ENCODE assay signal across 8 cellular contexts in genomic region chr19:58553799-58554493, GRCh38. TPM values are rescaled to one million over a fixed set of nuclear protein-coding genes. Genes with fewer than 3 reads are reported as not detected.
DNase-seq lines count a peak whose midpoint lies in the region; ATAC-seq and TF ChIP-seq lines count a peak whose summit lies in the region.

No MANE protein-coding gene starts in this region.

- intact Hi-C loops in naive thymus-derived CD4-positive, alpha-beta T cell (cut with micrococcal nuclease): no loop called here

- H3K4me3 ChIP-seq in AG04450 (ENCODE audit: low read depth, low read length) (peak overlapping the region; percentile 87), MG63 (peak overlapping the region; percentile 58), coronary artery (peak overlapping the region; percentile 86)
- H3K4me3 ChIP-seq in naive thymus-derived CD4-positive, alpha-beta T cell (ENCODE audit: low read length): peak overlapping the region; percentile 91

- peaks cover 0 to 4% (median 0%) of the 10 kb centered on the region in 11 donors for H3K9me3 Mint-ChIP-seq in naive thymus-derived CD4-positive, alpha-beta T cell

- H3K4me1 ChIP-seq in naive thymus-derived CD4-positive, alpha-beta T cell (ENCODE audit: control insufficient read depth in 2 of 2, insufficient read depth in 2 of 2, low read length in 2 of 2): peaks cover 28 to 34% of the 10 kb centered on the region in 2 donors

- no peaks in the 10 kb centered on the region for H3K27me3 Mint-ChIP-seq in naive thymus-derived CD4-positive, alpha-beta T cell

- peaks cover 24 to 57% (median 51%) of the 10 kb centered on the region in 7 donors for H3K4me1 Mint-ChIP-seq in naive thymus-derived CD4-positive, alpha-beta T cell

- CTCF ChIA-PET in AG04450 (lab: Charles Lee): interaction anchor here (1.5 to 3.4 kb wide), 2 partner anchors 27 to 34 kb away, joined by 5 to 18 read pairs; partner anchors contain the start of gene ZBTB45
- CTCF ChIA-PET in naive thymus-derived CD4-positive, alpha-beta T cell (lab: Charles Lee): interaction anchor here (1.7 to 2.1 kb wide), 2 partner anchors 26 to 33 kb away, joined by 12 to 13 read pairs; partner anchors contain the start of gene ZBTB45

- peaks cover 80% of the 10 kb centered on the region for H3K36me3 ChIP-seq in MG63
- peaks cover 5 to 52% (median 20%) of the 10 kb centered on the region in 3 experiments for H3K36me3 ChIP-seq in naive thymus-derived CD4-positive, alpha-beta T cell (ENCODE audit: control insufficient read depth in 2 of 3, insufficient read depth in 3 of 3, low read length in 3 of 3)

- peak overlapping the region; percentile 93 to 100 (median 98) for H3K27ac Mint-ChIP-seq in naive thymus-derived CD4-positive, alpha-beta T cell

- peaks cover 8 to 47% (median 23%) of the 10 kb centered on the region in 5 donors for H3K36me3 Mint-ChIP-seq in naive thymus-derived CD4-positive, alpha-beta T cell

- DNase-seq in AG04450 (ENCODE audit: low read depth, low spot score) (no peak), MG63 (no peak), coronary artery (ENCODE audit: low spot score) (peak; percentile 75), GF-D8 (lab: John Stamatoyannopoulos, UW) (no peak)
- no peak for DNase-seq in naive thymus-derived CD4-positive, alpha-beta T cell
- DNase-seq in stimulated activated naive CD4-positive, alpha-beta T cell treated with Interleukin-2 at 50 U/mL for 16 hours (lab: John Stamatoyannopoulos, UW): no peak

- H3K4me3 Mint-ChIP-seq in naive thymus-derived CD4-positive, alpha-beta T cell: peak overlapping the region; percentile 93 to 100 (median 96)

- no peak for ATAC-seq in naive thymus-derived CD4-positive, alpha-beta T cell
- ATAC-seq in GM19328 (IDR thresholded peaks at IDR 0.05; ENCODE audit: unreplicated experiment): no peak
- ATAC-seq in HG03045 (IDR thresholded peaks at IDR 0.05; ENCODE audit: unreplicated experiment): no peak

- peak overlapping the region; percentile 91 for H3K27ac ChIP-seq in AG04450 (ENCODE audit: low read depth, low read length)
- peak overlapping the region; percentile 94 to 95 for H3K27ac ChIP-seq in coronary artery
- peak overlapping the region; percentile 97 for H3K27ac ChIP-seq in naive thymus-derived CD4-positive, alpha-beta T cell (ENCODE audit: low read depth, low read length)

- TF ChIP-seq CTCF in AG04450 (IDR thresholded peaks at IDR 0.05; ENCODE audit: low read depth, low read length) (no peak), coronary artery (IDR thresholded peaks at IDR 0.05) (no peak)

- H3K27me3 ChIP-seq in AG04450 (ENCODE audit: control insufficient read depth, insufficient read depth, low read length) (no peaks in the 10 kb centered on the region), MG63 (no peaks in the 10 kb centered on the region)
- no peaks in the 10 kb centered on the region for H3K27me3 ChIP-seq in naive thymus-derived CD4-positive, alpha-beta T cell (ENCODE audit: control insufficient read depth in 2 of 2, insufficient read depth in 2 of 2, low read length in 2 of 2)

- POLR2A ChIA-PET in AG04450 (lab: Yijun Ruan, JAX): interaction anchor here (0.8 to 3.8 kb wide), 6 partner anchors 8 to 197 kb away, joined by 3 to 47 read pairs (median 7); partner anchors contain the start of genes TRIM28 and ZBTB45
- POLR2A ChIA-PET in naive thymus-derived CD4-positive, alpha-beta T cell (lab: Charles Lee): interaction anchor here (0.8 to 3.3 kb wide), 11 partner anchors 8 to 552 kb away, joined by 3 to 85 read pairs (median 8); partner anchors contain the start of genes MZF1, TRIM28, ZBTB45 and ZNF274

- no peaks in the 10 kb centered on the region; the same call in 1 of the 2 replicates for H3K9me3 ChIP-seq in AG04450 (ENCODE audit: control insufficient read depth, insufficient read depth, low read length)
- no peaks in the 10 kb centered on the region for H3K9me3 ChIP-seq in MG63
- H3K9me3 ChIP-seq in naive thymus-derived CD4-positive, alpha-beta T cell (ENCODE audit: control insufficient read depth in 2 of 3, low read length in 3 of 3): no peaks in the 10 kb centered on the region

RNA-seq across cellular contexts. Expression of gene CHMP2A, which starts 1.0 kb away (rescaled TPM):
- 173 and 181 TPM in 2 replicates for polyA plus RNA-seq in AG04450 (2011; rRNA removed)
- polyA minus RNA-seq in AG04450 (2011; rRNA and poly(A)+ RNA removed): 153 and 170 TPM in 2 replicates
- total RNA-seq in MG63 (2014; rRNA removed; shearing (Covaris generic); ENCODE audit: low replicate concordance): 50.3 and 58.8 TPM in 2 replicates
- total RNA-seq in naive thymus-derived CD4-positive, alpha-beta T cell: 100 to 1,000 TPM in 1 of 5 experiments, 10 to 100 TPM in 4; 64.3 to 131 (median 71.2) TPM
- 100 to 1,000 TPM; 167 to 193 TPM for polyA plus RNA-seq in naive thymus-derived CD4-positive, alpha-beta T cell

RNA-seq across cellular contexts. Expression of gene UBE2M, which starts 4.5 kb away (rescaled TPM):
- 82.5 and 85.1 TPM in 2 replicates for polyA plus RNA-seq in AG04450 (2011; rRNA removed)
- 95.3 and 100 TPM in 2 replicates for polyA minus RNA-seq in AG04450 (2011; rRNA and poly(A)+ RNA removed)
- total RNA-seq in MG63 (2014; rRNA removed; shearing (Covaris generic); ENCODE audit: low replicate concordance): 132 and 239 TPM in 2 replicates
- 10 to 100 TPM; 37.1 to 92.1 (median 55.8) TPM for total RNA-seq in naive thymus-derived CD4-positive, alpha-beta T cell
- 1 to 10 TPM; 7.5 to 7.8 TPM for polyA plus RNA-seq in naive thymus-derived CD4-positive, alpha-beta T cell

RNA-seq across cellular contexts. Expression of gene TRIM28, which starts 10.1 kb away (rescaled TPM):
- 313 and 413 TPM in 2 replicates for polyA plus RNA-seq in AG04450 (2011; rRNA removed)
- 910 and 1,220 TPM in 2 replicates for polyA minus RNA-seq in AG04450 (2011; rRNA and poly(A)+ RNA removed)
- 352 and 641 TPM in 2 replicates for total RNA-seq in MG63 (2014; rRNA removed; shearing (Covaris generic); ENCODE audit: low replicate concordance)
- total RNA-seq in naive thymus-derived CD4-positive, alpha-beta T cell: 100 to 1,000 TPM; 396 to 564 (median 435) TPM
- polyA plus RNA-seq in naive thymus-derived CD4-positive, alpha-beta T cell: 10 to 100 TPM; 55.3 to 88.8 TPM

RNA-seq across cellular contexts. Expression of gene MZF1, which starts 19.2 kb away (rescaled TPM):
- polyA plus RNA-seq in AG04450 (2011; rRNA removed): 5.5 and 6.2 TPM in 2 replicates
- 6.3 and 6.7 TPM in 2 replicates for polyA minus RNA-seq in AG04450 (2011; rRNA and poly(A)+ RNA removed)
- 9.4 and 23.8 TPM in 2 replicates for total RNA-seq in MG63 (2014; rRNA removed; shearing (Covaris generic); ENCODE audit: low replicate concordance)
- 10 to 100 TPM; 35.0 to 51.8 (median 44.9) TPM for total RNA-seq in naive thymus-derived CD4-positive, alpha-beta T cell
- 10 to 100 TPM in 1 of 2 donors, 1 to 10 TPM in 1; 9.9 to 18.6 TPM for polyA plus RNA-seq in naive thymus-derived CD4-positive, alpha-beta T cell

RNA-seq across cellular contexts. Expression of gene ZBTB45, which starts 34.3 kb away (rescaled TPM):
- 4.2 and 6.8 TPM in 2 replicates for polyA plus RNA-seq in AG04450 (2011; rRNA removed)
- 3.1 and 4.0 TPM in 2 replicates for polyA minus RNA-seq in AG04450 (2011; rRNA and poly(A)+ RNA removed)
- total RNA-seq in MG63 (2014; rRNA removed; shearing (Covaris generic); ENCODE audit: low replicate concordance): 8.3 and 24.7 TPM in 2 replicates
- 10 to 100 TPM in 3 of 5 experiments, 1 to 10 TPM in 2; 9.8 to 19.2 (median 17.0) TPM for total RNA-seq in naive thymus-derived CD4-positive, alpha-beta T cell
- 1 to 10 TPM; 5.1 to 6.5 TPM for polyA plus RNA-seq in naive thymus-derived CD4-positive, alpha-beta T cell
